ENCODE assay signal across 10 cellular contexts in the genomic region with DNA sequence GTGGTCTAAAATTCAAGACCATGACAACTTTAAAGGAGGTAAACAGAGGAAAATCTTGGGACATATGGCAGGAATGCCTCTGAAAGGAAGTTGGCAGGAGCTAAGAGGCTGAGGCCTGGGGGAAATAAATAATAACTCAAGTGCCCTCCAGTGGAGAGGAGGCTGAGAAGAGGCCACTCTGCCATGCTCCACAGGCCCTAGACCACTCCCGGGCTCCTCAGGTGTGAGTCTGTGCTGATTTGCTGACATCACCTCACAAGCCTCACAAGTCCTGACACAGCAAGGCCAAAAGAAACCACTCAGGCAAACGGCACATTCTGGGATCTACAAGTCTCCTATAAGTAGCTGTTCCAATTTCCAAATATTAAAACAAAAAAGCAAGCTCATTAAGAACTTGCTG.
DNase-seq lines count a peak whose midpoint lies in the region; ATAC-seq and TF ChIP-seq lines count a peak whose summit lies in the region.
"Had no signal": no experiment of that assay in that cellular context is flagged by ENCODE, and none has a peak within 500 bp of the region (broad histone marks: within the 10 kb centered on the region; RNA-seq: fewer than 3 reads in every experiment).

No MANE protein-coding gene starts in this region.

- no peaks in the 10 kb centered on the region for H3K9me3 ChIP-seq in WERI-Rb-1 (ENCODE audit: severe bottlenecking)
- no peaks in the 10 kb centered on the region for H3K9me3 ChIP-seq in naive thymus-derived CD4-positive, alpha-beta T cell (ENCODE audit: control insufficient read depth in 2 of 3, low read length in 3 of 3)
- H3K9me3 ChIP-seq in esophagus squamous epithelium, result no peaks in the 10 kb centered on the region
- H3K9me3 ChIP-seq in osteoblast (ENCODE audit: low read depth, low read length), result no peaks in the 10 kb centered on the region
- H3K9me3 ChIP-seq: A549, psoas muscle had no signal

- peak overlapping the region in 9 of 10 donors; percentile 2 to 84 (median 45) for H3K4me3 Mint-ChIP-seq in naive thymus-derived CD4-positive, alpha-beta T cell

- H3K27me3 Mint-ChIP-seq in naive thymus-derived CD4-positive, alpha-beta T cell, result no peaks in the 10 kb centered on the region

- no peaks in the 10 kb centered on the region for H3K9me3 Mint-ChIP-seq in naive thymus-derived CD4-positive, alpha-beta T cell

- intact Hi-C loops in naive thymus-derived CD4-positive, alpha-beta T cell (cut with micrococcal nuclease), result loop anchor here (1.0 to 5.0 kb wide), 7 partner anchors 9 to 151 kb away; no protein-coding TSS in a partner anchor
- intact Hi-C loops in esophagus squamous epithelium (cut with DNase I), result no loop called here

- H3K4me3 ChIP-seq in WERI-Rb-1 (ENCODE audit: low read depth, low read length) (no peak overlapping the region), esophagus squamous epithelium (no peak overlapping the region), osteoblast (ENCODE audit: insufficient read depth, low read length) (no peak overlapping the region)
- no peak overlapping the region for H3K4me3 ChIP-seq in naive thymus-derived CD4-positive, alpha-beta T cell (ENCODE audit: low read length)
- H3K4me3 ChIP-seq: A549, psoas muscle had no signal

- H3K4me1 Mint-ChIP-seq in naive thymus-derived CD4-positive, alpha-beta T cell, result peaks cover 22 to 56% (median 47%) of the 10 kb centered on the region in 7 donors

- H3K27me3 ChIP-seq in WERI-Rb-1 (ENCODE audit: insufficient read depth, low read depth, severe bottlenecking) (no peaks in the 10 kb centered on the region), esophagus squamous epithelium (no peaks in the 10 kb centered on the region), osteoblast (ENCODE audit: insufficient read depth, low read length) (no peaks in the 10 kb centered on the region)
- H3K27me3 ChIP-seq in naive thymus-derived CD4-positive, alpha-beta T cell (ENCODE audit: control insufficient read depth in 2 of 2, insufficient read depth in 2 of 2, low read length in 2 of 2), result no peaks in the 10 kb centered on the region

- H2AFZ ChIP-seq in osteoblast (ENCODE audit: low read length), result no peak overlapping the region

- TF ChIP-seq CTCF in WERI-Rb-1 (IDR thresholded peaks at IDR 0.05; ENCODE audit: low read depth, low read length) (peak; percentile 18; the same call in 1 of the 2 replicates), esophagus squamous epithelium (IDR thresholded peaks at IDR 0.05) (no peak), osteoblast (IDR thresholded peaks at IDR 0.05; ENCODE audit: extremely low read depth, low read depth, low read length) (no peak)

- WGBS in esophagus squamous epithelium, 2 donors, result 17 to 21% methylated on average over 2 of the region's 2 CpGs

- no peaks in the 10 kb centered on the region for H3K79me2 ChIP-seq in osteoblast (ENCODE audit: insufficient read depth, low read length)

- H3K27ac ChIP-seq in WERI-Rb-1, result no peak overlapping the region
- H3K27ac ChIP-seq in naive thymus-derived CD4-positive, alpha-beta T cell (ENCODE audit: low read depth, low read length), result peak overlapping the region; percentile 43
- H3K27ac ChIP-seq in esophagus squamous epithelium, result peak overlapping the region in 1 of 4 donors; percentile 49
- no peak overlapping the region for H3K27ac ChIP-seq in osteoblast (ENCODE audit: low read depth, low read length)
- H3K27ac ChIP-seq: A549, psoas muscle had no signal

- no peaks in the 10 kb centered on the region for H4K20me1 ChIP-seq in osteoblast (ENCODE audit: insufficient read depth, low read length)

- H3K4me1 ChIP-seq in naive thymus-derived CD4-positive, alpha-beta T cell (ENCODE audit: control insufficient read depth in 2 of 2, insufficient read depth in 2 of 2, low read length in 2 of 2), result peaks cover 22 to 30% of the 10 kb centered on the region in 2 donors
- H3K4me1 ChIP-seq in esophagus squamous epithelium (peaks cover 6 to 42% (median 6%) of the 10 kb centered on the region in 3 donors), osteoblast (ENCODE audit: insufficient read depth, low read length) (peaks cover 4% of the 10 kb centered on the region)
- H3K4me1 ChIP-seq: psoas muscle had no signal

- H3K36me3 ChIP-seq in WERI-Rb-1, result no peaks in the 10 kb centered on the region
- peaks cover 0 to 4% (median 0%) of the 10 kb centered on the region in 3 experiments for H3K36me3 ChIP-seq in naive thymus-derived CD4-positive, alpha-beta T cell (ENCODE audit: control insufficient read depth in 2 of 3, insufficient read depth in 3 of 3, low read length in 3 of 3)
- H3K36me3 ChIP-seq in esophagus squamous epithelium, result no peaks in the 10 kb centered on the region
- H3K36me3 ChIP-seq in osteoblast (ENCODE audit: insufficient read depth, low read length), result no peaks in the 10 kb centered on the region

- H3K4me2 ChIP-seq in osteoblast (ENCODE audit: insufficient read depth, low read length), result no peak overlapping the region
- H3K4me2 ChIP-seq: A549 had no signal

- H3K36me3 Mint-ChIP-seq in naive thymus-derived CD4-positive, alpha-beta T cell, result peaks cover 0 to 7% (median 0%) of the 10 kb centered on the region in 5 donors

- no peak for TF ChIP-seq POLR2A in esophagus squamous epithelium (IDR thresholded peaks at IDR 0.05)

- no peak for ATAC-seq in naive thymus-derived CD4-positive, alpha-beta T cell
- no peak for ATAC-seq in GM21717 (IDR thresholded peaks at IDR 0.05; ENCODE audit: unreplicated experiment)
- ATAC-seq: A549, psoas muscle had no signal

- H3K27ac Mint-ChIP-seq in naive thymus-derived CD4-positive, alpha-beta T cell, result peak overlapping the region in 7 of 9 donors; percentile 58 to 87 (median 76)

- DNase-seq in NCI-H2196 (lab: John Stamatoyannopoulos, UW; ENCODE audit: unreplicated experiment), result peak; percentile 13
- DNase-seq in NCI-H2196 treated with DMSO at 0.1 percent for 48 hours (lab: John Stamatoyannopoulos, UW; ENCODE audit: unreplicated experiment), result no peak
- peak; percentile 43 for DNase-seq in NCI-H1105 treated with DMSO at 0.1 percent for 48 hours (lab: John Stamatoyannopoulos, UW)
- DNase-seq in WERI-Rb-1, result peak; percentile 30
- no peak for DNase-seq in naive thymus-derived CD4-positive, alpha-beta T cell
- no peak for DNase-seq in esophagus squamous epithelium (lab: John Stamatoyannopoulos, UW)
- no peak for DNase-seq in osteoblast (ENCODE audit: insufficient read length, low spot score, missing footprints)
- DNase-seq: psoas muscle had no signal

- CTCF ChIA-PET in naive thymus-derived CD4-positive, alpha-beta T cell (lab: Charles Lee), result interaction anchor here (0.6 to 7.0 kb wide), 29 partner anchors 9 to 446 kb away, joined by 3 to 73 read pairs (median 4); partner anchors contain the start of genes C6orf62 and RIPOR2

- POLR2A ChIA-PET in naive thymus-derived CD4-positive, alpha-beta T cell (lab: Charles Lee), result interaction anchor here (0.5 to 6.1 kb wide), 22 partner anchors 9 to 1168 kb away, joined by 3 to 61 read pairs (median 5); no protein-coding TSS in a partner anchor

Comparison
In these comparisons a context has a peak if more than half of its experiments do, and no peak if none do; other contexts are left out.
1. DNase-seq: peak in NCI-H2196 (single experiment), NCI-H1105 treated with DMSO at 0.1 percent for 48 hours (single experiment) and WERI-Rb-1 (single experiment); none in NCI-H2196 treated with DMSO at 0.1 percent for 48 hours (single experiment), naive thymus-derived CD4-positive, alpha-beta T cell (0 of 9), esophagus squamous epithelium (single experiment) and osteoblast (single experiment).